In the genomic region with DNA sequence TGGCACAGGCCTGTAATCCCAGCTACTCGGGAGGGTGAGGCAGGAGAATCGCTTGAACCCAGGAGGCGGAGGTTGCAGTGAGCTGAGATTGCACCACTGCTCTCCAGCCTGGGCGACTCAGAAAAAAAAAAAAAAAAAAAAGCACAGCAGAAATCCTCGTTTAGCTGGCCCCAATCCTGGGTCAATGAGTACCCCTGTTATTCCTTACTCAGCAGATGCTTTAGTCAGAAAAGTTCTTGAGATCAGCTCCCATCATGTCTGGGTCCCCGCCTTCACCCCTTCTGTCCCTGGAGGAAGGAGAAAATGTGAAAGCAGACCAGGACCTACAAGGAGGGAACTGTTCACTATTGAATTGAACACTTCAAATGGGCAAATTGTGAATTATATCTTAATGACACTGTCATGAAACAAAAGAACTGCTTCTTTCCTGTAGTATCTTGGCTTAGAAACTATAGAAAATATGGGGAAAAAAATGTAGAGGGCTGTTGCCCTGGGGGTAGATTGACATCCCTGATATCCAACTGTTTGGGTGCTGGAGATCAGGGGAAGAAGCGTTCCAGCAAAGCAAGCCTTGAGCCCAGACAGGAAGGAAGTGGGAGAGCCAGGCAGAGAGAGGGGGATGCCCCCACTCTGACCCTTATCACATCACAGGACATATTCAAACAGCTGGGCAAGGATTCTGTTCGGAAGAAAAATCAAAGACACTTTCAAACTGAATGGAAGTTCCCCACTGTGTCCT, we compare ENCODE assay signal across 11 cellular contexts. TPM values are rescaled to one million over a fixed set of nuclear protein-coding genes. Genes with fewer than 3 reads are reported as not detected.
DNase-seq lines count a peak whose midpoint lies in the region; ATAC-seq lines count a peak whose summit lies in the region.
"Had no signal": no experiment of that assay in that cellular context is flagged by ENCODE, and none has a peak within 500 bp of the region (broad histone marks: within the 10 kb centered on the region; RNA-seq: fewer than 3 reads in every experiment).

No MANE protein-coding gene starts in this region.

- peak overlapping the region; percentile 78 for H2AFZ ChIP-seq in neuronal stem cell (ENCODE audit: low read length)

- H3K79me1 ChIP-seq in neuronal stem cell (ENCODE audit: low read depth, low read length): no peaks in the 10 kb centered on the region

- no peaks in the 10 kb centered on the region for H3K36me3 ChIP-seq in neuronal stem cell (replicated peaks in 1 of 2; ENCODE audit: control insufficient read depth in 2 of 2, insufficient read depth in 2 of 2, low read length in 2 of 2)

- peaks cover 3% of the 10 kb centered on the region in 2 donors for H3K4me1 ChIP-seq in neuronal stem cell (ENCODE audit: control insufficient read depth in 2 of 2, insufficient read depth in 1 of 2, low read depth in 1 of 2, low read length in 2 of 2)

- no peak overlapping the region for H3K4me3 ChIP-seq in neuronal stem cell (ENCODE audit: low read length in 2 of 2)

- ATAC-seq in GM18868 (IDR thresholded peaks at IDR 0.05; ENCODE audit: unreplicated experiment): peak; percentile 65
- ATAC-seq in HG03442 (IDR thresholded peaks at IDR 0.05; ENCODE audit: unreplicated experiment): peak; percentile 50
- ATAC-seq: activated CD4-positive, CD25-positive, alpha-beta regulatory T cell treated with anti-CD3 and anti-CD28 coated beads, Interleukin-2, amount 50 U/mL, for 24 hours had no signal

- H3K9me3 ChIP-seq in neuronal stem cell (replicated peaks in 1 of 2; ENCODE audit: control insufficient read depth in 2 of 2, insufficient read depth in 1 of 2, low read depth in 1 of 2, low read length in 2 of 2): no peaks in the 10 kb centered on the region

- H3K14ac ChIP-seq in neuronal stem cell (ENCODE audit: low read length): no peak overlapping the region

- H2BK15ac ChIP-seq in neuronal stem cell (ENCODE audit: low read length): no peak overlapping the region

- no peak overlapping the region for H3K4ac ChIP-seq in neuronal stem cell (ENCODE audit: low read length)

- no peak overlapping the region for H3K18ac ChIP-seq in neuronal stem cell (ENCODE audit: low read length)

- WGBS in neuronal stem cell (ENCODE audit: extremely low coverage in 2 of 2, insufficient read length in 2 of 2, insufficient replicate concordance in 1 of 2), 2 donors: no CpG with 5 or more reads among the region's 8 CpGs

- DNase-seq in amniotic epithelial cell (ENCODE audit: low read depth) (peak; percentile 9), neuronal stem cell (ENCODE audit: low spot score) (no peak), MV-4-11 (lab: John Stamatoyannopoulos, UW) (no peak), NCI-H1694 (lab: John Stamatoyannopoulos, UW) (no peak)
- no peak for DNase-seq in activated T-cell treated with anti-CD3 and anti-CD28 coated beads, Interleukin-2, amount 50 U/mL, for 48 hours
- DNase-seq: erythroblast, NCI-H526, SHP77 treated with DMSO at 0.1 percent for 48 hours had no signal

- no peak overlapping the region for H2AK5ac ChIP-seq in neuronal stem cell (ENCODE audit: low read depth, low read length)

- no peak overlapping the region for H2BK120ac ChIP-seq in neuronal stem cell (ENCODE audit: low read depth, low read length)

- no peak overlapping the region for H4K91ac ChIP-seq in neuronal stem cell (ENCODE audit: low read depth, low read length, poor library complexity)

- no peaks in the 10 kb centered on the region for H3K27me3 ChIP-seq in neuronal stem cell (ENCODE audit: control insufficient read depth in 3 of 3, insufficient read depth in 3 of 3, low read depth in 1 of 3, low read length in 3 of 3)

- no peak overlapping the region for H3K9ac ChIP-seq in neuronal stem cell (ENCODE audit: low read depth, low read length, poor library complexity)

- H3K4me2 ChIP-seq in neuronal stem cell (ENCODE audit: insufficient read depth, low read length, poor library complexity, severe bottlenecking): no peak overlapping the region

- H2BK5ac ChIP-seq in neuronal stem cell (ENCODE audit: low read length): no peak overlapping the region

- H3K23ac ChIP-seq in neuronal stem cell (ENCODE audit: low read depth, low read length, poor library complexity): no peak overlapping the region

- H3K27ac ChIP-seq in neuronal stem cell (replicated peaks; ENCODE audit: low read length): no peak overlapping the region

- no peak overlapping the region for H4K8ac ChIP-seq in neuronal stem cell (ENCODE audit: low read depth, low read length)

- H2BK12ac ChIP-seq in neuronal stem cell (ENCODE audit: low read length): no peak overlapping the region

RNA-seq across cellular contexts. Expression of a gene that starts 16.6 kb away (rescaled TPM):
- polyA plus RNA-seq in neuronal stem cell (2013, experiment 1 of 2): 0.17 TPM
- polyA plus RNA-seq in neuronal stem cell (2013, experiment 2 of 2): 0.17 TPM

RNA-seq across cellular contexts. Expression of a gene that starts 58.1 kb away (rescaled TPM):
- polyA plus RNA-seq in neuronal stem cell (2013, experiment 1 of 2): 90.6 TPM
- 89.8 TPM for polyA plus RNA-seq in neuronal stem cell (2013, experiment 2 of 2)
